21 cellular contexts compared by ENCODE assay signal in the genomic region with DNA sequence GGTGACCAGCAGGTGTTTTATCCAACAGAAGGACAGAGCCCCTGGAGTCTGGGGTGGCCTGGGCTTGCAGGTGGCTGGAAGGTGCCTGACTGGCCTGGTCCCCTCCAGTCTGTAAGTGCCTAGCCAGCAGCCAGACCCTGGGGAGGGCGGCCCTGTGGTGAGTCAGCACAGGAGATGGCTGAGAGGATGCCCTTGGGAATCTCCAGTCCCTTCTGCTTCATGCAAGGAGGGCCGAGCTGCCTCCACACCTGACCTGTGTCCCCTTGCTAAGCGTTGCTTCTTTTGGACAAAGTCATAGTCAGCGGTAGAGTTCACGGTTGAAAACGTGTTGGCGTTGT. TPM values are rescaled to one million over a fixed set of nuclear protein-coding genes. Genes with fewer than 3 reads are reported as not detected.
"Had no signal": no experiment of that assay in that cellular context is flagged by ENCODE, and none has a peak within 500 bp of the region (broad histone marks: within the 10 kb centered on the region; RNA-seq: fewer than 3 reads in every experiment).

No MANE protein-coding gene starts in this region.

- H3K4me1 ChIP-seq: uterus had no signal

- DNase-seq: esophagus squamous epithelium; foreskin fibroblast; left ventricle myocardium superior; mesenchymal stem cell; naive thymus-derived CD4-positive, alpha-beta T cell; right cardiac atrium; stimulated activated CD4-positive, alpha-beta T cell treated with anti-CD3 and anti-CD28 coated beads, Interleukin-4, amount 100 ng/mL, for 1 hour; stimulated activated CD8-positive, alpha-beta memory T cell treated with anti-CD3 and anti-CD28 coated beads, Interleukin-4, amount 100 ng/mL, for 48 hours; stimulated activated naive CD8-positive, alpha-beta T cell treated with anti-CD3 and anti-CD28 coated beads, Interleukin-15, Interleukin-2, amounts not matched to agents 100 U/mL and 50 U/mL, for 24 hours; uterus had no signal

- H3K9me3 ChIP-seq: esophagus squamous epithelium, gastroesophageal sphincter, neutrophil, suprapubic skin, thyroid gland, uterus had no signal

- H3K36me3 ChIP-seq: esophagus squamous epithelium, gastroesophageal sphincter, neutrophil, suprapubic skin, thyroid gland, uterus had no signal

- H3K27ac ChIP-seq: esophagus squamous epithelium, gastroesophageal sphincter, neutrophil, suprapubic skin, uterus had no signal

- H3K27me3 ChIP-seq: thyroid gland, uterus had no signal

- ATAC-seq: gastroesophageal sphincter; left ventricle myocardium superior; naive thymus-derived CD4-positive, alpha-beta T cell; right cardiac atrium; stimulated activated effector memory CD8-positive, alpha-beta T cell treated with anti-CD3 and anti-CD28 coated beads, Interleukin-12 subunit alpha, Interleukin-12 subunit beta, amount 100 ng/mL, for 72 hours; stimulated activated naive CD8-positive, alpha-beta T cell treated with anti-CD3 and anti-CD28 coated beads, Interleukin-15, Interleukin-2, amounts not matched to agents 100 U/mL and 50 U/mL, for 24 hours had no signal

- H3K4me3 ChIP-seq: esophagus squamous epithelium, gastroesophageal sphincter, lung, suprapubic skin, thyroid gland, uterus had no signal

RNA-seq across cellular contexts. Expression of gene OBP2B, which starts 20.2 kb away (rescaled TPM):
- total RNA-seq: epithelial cell of proximal tubule; esophagus squamous epithelium; gastroesophageal sphincter; kidney epithelial cell; left colon; left ventricle myocardium superior; lung; naive thymus-derived CD4-positive, alpha-beta T cell; osteocyte; progenitor cell of endocrine pancreas; right cardiac atrium; thyroid gland; uterus had no signal
- polyA plus RNA-seq: lung; naive thymus-derived CD4-positive, alpha-beta T cell; right cardiac atrium had no signal
